Comparison of ENCODE assay signal across 8 cellular contexts in genomic region chr3:10357592-10358308, GRCh38. TPM values are rescaled to one million over a fixed set of nuclear protein-coding genes. Genes with fewer than 3 reads are reported as not detected.
DNase-seq lines count a peak whose midpoint lies in the region; ATAC-seq, FAIRE-seq and TF ChIP-seq lines count a peak whose summit lies in the region.

No MANE protein-coding gene starts in this region.

- H3K79me2 ChIP-seq in astrocyte (ENCODE audit: insufficient read depth, low read length) = no peaks in the 10 kb centered on the region

- H4K20me1 ChIP-seq in astrocyte (ENCODE audit: insufficient read depth, low read length) = no peaks in the 10 kb centered on the region

- peak overlapping the region; percentile 58 for H3K27ac ChIP-seq in astrocyte (ENCODE audit: low read depth, low read length)
- no peak overlapping the region for H3K27ac ChIP-seq in naive thymus-derived CD4-positive, alpha-beta T cell (ENCODE audit: low read depth, low read length)

- DNase-seq in GM12865 (ENCODE audit: low read depth) (peak; percentile 45), astrocyte (ENCODE audit: low read depth) (peak; percentile 83), Calu3 (no peak), activated gamma-delta T cell (lab: John Stamatoyannopoulos, UW) (no peak)
- no peak for DNase-seq in naive thymus-derived CD4-positive, alpha-beta T cell
- no peak for DNase-seq in effector memory CD8-positive, alpha-beta T cell

- peak overlapping the region; percentile 21 for H2AFZ ChIP-seq in astrocyte (ENCODE audit: low read depth, low read length)

- ATAC-seq in HG03442 (IDR thresholded peaks at IDR 0.05; ENCODE audit: unreplicated experiment) (peak; percentile 80), HG03521 (IDR thresholded peaks at IDR 0.05; ENCODE audit: unreplicated experiment) (no peak)
- peak; percentile 45 for ATAC-seq in naive thymus-derived CD4-positive, alpha-beta T cell
- ATAC-seq in effector memory CD8-positive, alpha-beta T cell (replicated peaks) = no peak

- POLR2A ChIA-PET in naive thymus-derived CD4-positive, alpha-beta T cell (lab: Charles Lee) = no interaction called here

- TF ChIP-seq CTCF in GM12865 (IDR thresholded peaks at IDR 0.05; ENCODE audit: insufficient read depth, low read depth, low read length, missing control alignments) = no peak
- no peak for TF ChIP-seq CTCF in astrocyte (IDR thresholded peaks at IDR 0.05; ENCODE audit: insufficient read depth, low read depth, low read length)
- TF ChIP-seq CTCF in Calu3 (IDR thresholded peaks at IDR 0.05; ENCODE audit: unreplicated experiment) = no peak

- H3K27ac Mint-ChIP-seq in astrocyte (ENCODE audit: unreplicated experiment) (peak overlapping the region; percentile 47), Calu3 (ENCODE audit: unreplicated experiment) (no peak overlapping the region)
- H3K27ac Mint-ChIP-seq in naive thymus-derived CD4-positive, alpha-beta T cell = no peak overlapping the region
- peak overlapping the region in 1 of 2 donors; percentile 44 for H3K27ac Mint-ChIP-seq in effector memory CD8-positive, alpha-beta T cell

- no peaks in the 10 kb centered on the region for H3K9me3 ChIP-seq in astrocyte (ENCODE audit: insufficient read depth, low read depth, low read length)
- no peaks in the 10 kb centered on the region for H3K9me3 ChIP-seq in naive thymus-derived CD4-positive, alpha-beta T cell (ENCODE audit: control insufficient read depth in 2 of 3, low read length in 3 of 3)

- H3K36me3 ChIP-seq in astrocyte (ENCODE audit: insufficient read depth, low read length) = no peaks in the 10 kb centered on the region
- no peaks in the 10 kb centered on the region for H3K36me3 ChIP-seq in naive thymus-derived CD4-positive, alpha-beta T cell (ENCODE audit: control insufficient read depth in 2 of 3, insufficient read depth in 3 of 3, low read length in 3 of 3)

- BruUV-seq in Calu3 (replicated peaks; lab: Mats Ljungman, UMichigan) = no TSS peak

- no peaks in the 10 kb centered on the region for H3K36me3 Mint-ChIP-seq in astrocyte (ENCODE audit: low read depth, unreplicated experiment)
- peaks cover 0 to 4% (median 0%) of the 10 kb centered on the region in 5 donors for H3K36me3 Mint-ChIP-seq in naive thymus-derived CD4-positive, alpha-beta T cell
- peaks cover 6% of the 10 kb centered on the region for H3K36me3 Mint-ChIP-seq in Calu3 (ENCODE audit: insufficient read depth, unreplicated experiment)
- no peaks in the 10 kb centered on the region for H3K36me3 Mint-ChIP-seq in effector memory CD8-positive, alpha-beta T cell (ENCODE audit: insufficient read depth)

- peak overlapping the region; percentile 28 for H3K4me2 ChIP-seq in astrocyte (ENCODE audit: low read length)

- no peak overlapping the region for H3K4me3 Mint-ChIP-seq in astrocyte (ENCODE audit: unreplicated experiment)
- H3K4me3 Mint-ChIP-seq in naive thymus-derived CD4-positive, alpha-beta T cell = no peak overlapping the region
- no peak overlapping the region for H3K4me3 Mint-ChIP-seq in Calu3 (ENCODE audit: low read depth, unreplicated experiment)
- no peak overlapping the region for H3K4me3 Mint-ChIP-seq in effector memory CD8-positive, alpha-beta T cell

- H3K27me3 ChIP-seq in astrocyte (ENCODE audit: insufficient read depth, low read length) = no peaks in the 10 kb centered on the region
- no peaks in the 10 kb centered on the region for H3K27me3 ChIP-seq in naive thymus-derived CD4-positive, alpha-beta T cell (ENCODE audit: control insufficient read depth in 2 of 2, insufficient read depth in 2 of 2, low read length in 2 of 2)

- no peak for FAIRE-seq in astrocyte (lab: Jason Lieb, UNC)

- peaks cover 2% of the 10 kb centered on the region for H3K9me3 Mint-ChIP-seq in astrocyte (ENCODE audit: unreplicated experiment)
- peaks cover 0 to 5% (median 0%) of the 10 kb centered on the region in 11 donors for H3K9me3 Mint-ChIP-seq in naive thymus-derived CD4-positive, alpha-beta T cell
- no peaks in the 10 kb centered on the region for H3K9me3 Mint-ChIP-seq in Calu3 (ENCODE audit: low read depth, unreplicated experiment)
- no peaks in the 10 kb centered on the region for H3K9me3 Mint-ChIP-seq in effector memory CD8-positive, alpha-beta T cell

- intact Hi-C loops in naive thymus-derived CD4-positive, alpha-beta T cell (cut with micrococcal nuclease) = no loop called here
- intact Hi-C loops in Calu3 (cut with micrococcal nuclease; ENCODE audit: unreplicated experiment) = no loop called here

- H3K4me1 Mint-ChIP-seq in astrocyte (ENCODE audit: low read depth, unreplicated experiment) (peaks cover 13% of the 10 kb centered on the region), Calu3 (ENCODE audit: low read depth, unreplicated experiment) (no peaks in the 10 kb centered on the region)
- peaks cover 0 to 6% (median 0%) of the 10 kb centered on the region in 7 donors for H3K4me1 Mint-ChIP-seq in naive thymus-derived CD4-positive, alpha-beta T cell
- peaks cover 0 to 4% of the 10 kb centered on the region in 2 donors for H3K4me1 Mint-ChIP-seq in effector memory CD8-positive, alpha-beta T cell (ENCODE audit: low read depth in 2 of 2)

- peaks cover 38% of the 10 kb centered on the region for H3K4me1 ChIP-seq in astrocyte (ENCODE audit: insufficient read depth, low read length)
- peaks cover 0 to 3% of the 10 kb centered on the region in 2 donors for H3K4me1 ChIP-seq in naive thymus-derived CD4-positive, alpha-beta T cell (ENCODE audit: control insufficient read depth in 2 of 2, insufficient read depth in 2 of 2, low read length in 2 of 2)

- H3K27me3 Mint-ChIP-seq in astrocyte (ENCODE audit: low read depth, unreplicated experiment) (peaks cover 34% of the 10 kb centered on the region), Calu3 (ENCODE audit: unreplicated experiment) (peaks cover 96% of the 10 kb centered on the region)
- H3K27me3 Mint-ChIP-seq in naive thymus-derived CD4-positive, alpha-beta T cell = peaks cover 5 to 15% (median 15%) of the 10 kb centered on the region in 5 donors
- peaks cover 33 to 60% of the 10 kb centered on the region in 2 donors for H3K27me3 Mint-ChIP-seq in effector memory CD8-positive, alpha-beta T cell

- CTCF ChIA-PET in naive thymus-derived CD4-positive, alpha-beta T cell (lab: Charles Lee) = no interaction called here
- CTCF ChIA-PET in Calu3 (lab: Charles Lee) = no interaction called here

- H3K4me3 ChIP-seq in GM12865 (ENCODE audit: low read depth, low read length) (no peak overlapping the region), astrocyte (ENCODE audit: insufficient read depth, low read depth, low read length) (no peak overlapping the region)
- no peak overlapping the region for H3K4me3 ChIP-seq in naive thymus-derived CD4-positive, alpha-beta T cell (ENCODE audit: low read length)

- H3K9ac ChIP-seq in astrocyte (ENCODE audit: low read length) = peak overlapping the region; percentile 40

RNA-seq across cellular contexts. Expression of gene SEC13, which starts 36.8 kb away (rescaled TPM):
- 233 and 245 TPM in 2 replicates for total RNA-seq in astrocyte
- 10 to 100 TPM; 63.9 to 98.9 (median 71.0) TPM for total RNA-seq in naive thymus-derived CD4-positive, alpha-beta T cell
- 100 to 1,000 TPM; 129 to 131 TPM for polyA plus RNA-seq in naive thymus-derived CD4-positive, alpha-beta T cell
- total RNA-seq in Calu3 (2022) = 94.8 and 96.8 TPM in 2 replicates

Comparison
In these comparisons a context has a peak if more than half of its experiments do, and no peak if none do; other contexts are left out.
1. DNase-seq: peak in GM12865 (single experiment) and astrocyte (single experiment); none in naive thymus-derived CD4-positive, alpha-beta T cell (0 of 9), Calu3 (single experiment), effector memory CD8-positive, alpha-beta T cell (0 of 3) and activated gamma-delta T cell (single experiment).
2. ATAC-seq: peak in HG03442 (single experiment) and naive thymus-derived CD4-positive, alpha-beta T cell (single experiment); none in HG03521 (single experiment) and effector memory CD8-positive, alpha-beta T cell (single experiment).